ENCODE assay signal across 18 cellular contexts in the genomic region with DNA sequence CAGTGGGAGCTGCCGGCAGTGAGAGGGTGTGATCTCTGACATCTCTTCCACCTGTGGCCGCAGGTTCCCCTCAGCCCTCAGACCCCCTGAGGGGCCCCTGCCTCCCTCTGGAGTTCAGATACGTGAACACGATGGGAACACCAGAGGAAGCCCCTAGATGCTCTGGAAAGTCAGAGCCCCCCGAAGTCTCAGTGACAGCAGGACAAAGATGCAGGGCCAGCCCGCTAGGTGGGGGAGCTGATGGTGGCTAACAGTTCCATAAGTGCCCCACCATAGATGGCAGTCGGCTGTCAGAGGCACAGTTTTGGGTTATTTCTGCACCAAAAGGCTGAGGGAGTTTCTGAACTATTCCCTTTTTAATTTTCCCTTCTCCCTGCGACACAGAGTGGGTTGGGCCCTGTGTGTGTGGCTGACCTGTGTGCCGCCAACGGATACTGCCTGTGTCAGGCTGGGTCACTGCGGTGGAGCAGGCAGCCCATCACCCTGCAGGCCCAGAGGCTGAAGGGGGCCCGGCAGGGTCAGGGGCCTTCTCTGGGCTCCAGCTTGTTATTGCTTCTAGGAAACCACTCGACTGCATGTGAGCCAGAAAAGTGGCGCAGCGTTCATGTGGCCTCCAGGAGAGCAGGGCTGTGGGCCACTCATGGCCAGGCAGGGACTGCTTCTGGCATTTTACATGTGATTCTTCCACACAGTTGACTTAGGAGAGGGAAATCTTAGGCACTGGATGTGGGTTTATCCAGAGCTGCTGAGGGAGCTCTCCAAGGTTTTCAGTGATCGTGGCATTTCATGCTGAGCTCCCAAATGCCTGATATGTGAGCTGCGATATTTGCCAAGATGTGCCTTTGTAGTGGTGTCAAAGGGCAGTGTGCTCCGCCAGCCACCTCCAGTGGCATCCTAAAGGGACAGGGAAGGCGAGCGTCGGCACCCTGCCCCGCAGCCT.
DNase-seq lines count a peak whose midpoint lies in the region; ATAC-seq and TF ChIP-seq lines count a peak whose summit lies in the region.
"Had no signal": no experiment of that assay in that cellular context is flagged by ENCODE, and none has a peak within 500 bp of the region (broad histone marks: within the 10 kb centered on the region; RNA-seq: fewer than 3 reads in every experiment).

No MANE protein-coding gene starts in this region.

- no peak for ATAC-seq in RWPE2 (ENCODE audit: low read depth)
- ATAC-seq in stimulated activated naive CD8-positive, alpha-beta T cell treated with anti-CD3 and anti-CD28 coated beads, Interleukin-15, Interleukin-2, amounts not matched to agents 100 U/mL and 50 U/mL, for 24 hours: no peak
- ATAC-seq in GM21381 (IDR thresholded peaks at IDR 0.05; ENCODE audit: unreplicated experiment): no peak

- H3K56ac ChIP-seq in H9 (ENCODE audit: insufficient read length, low read depth, low read length): no peak overlapping the region

- peaks cover 12% of the 10 kb centered on the region in 2 experiments; a peak in 4 of 5 replicates for H3K9me3 Mint-ChIP-seq in H9

- no peaks in the 10 kb centered on the region for H3K36me3 ChIP-seq in RWPE2 (ENCODE audit: low read depth)
- H3K36me3 ChIP-seq in sigmoid colon: no peaks in the 10 kb centered on the region
- no peaks in the 10 kb centered on the region for H3K36me3 ChIP-seq in prostate gland
- H3K36me3 ChIP-seq: HAP-1 had no signal

- DNase-seq in H9 (peak; percentile 15), RWPE2 (ENCODE audit: low spot score) (peak; percentile 12), ecto neural progenitor cell (ENCODE audit: low spot score) (peak; percentile 24), sigmoid colon (peak; percentile 26), prostate gland (ENCODE audit: low spot score) (no peak), COLO668 (lab: John Stamatoyannopoulos, UW; ENCODE audit: unreplicated experiment) (no peak)
- no peak for DNase-seq in stimulated activated naive CD8-positive, alpha-beta T cell treated with anti-CD3 and anti-CD28 coated beads, Interleukin-15, Interleukin-2, amounts not matched to agents 100 U/mL and 50 U/mL, for 24 hours
- DNase-seq: CD8-positive, alpha-beta memory T cell; NCI-H1105 treated with DMSO at 0.1 percent for 48 hours; NCI-H1694 treated with DMSO at 0.1 percent for 48 hours; NCI-H2107; NCI-H510A; NCI-H748 treated with DMSO at 0.1 percent for 48 hours; SHP77 had no signal

- peaks cover 0 to 2% (median 0%) of the 10 kb centered on the region in 3 experiments; a peak in 3 of 7 replicates for H3K36me3 Mint-ChIP-seq in H9 (ENCODE audit: insufficient read depth in 1 of 3, low read depth in 3 of 3)

- no peaks in the 10 kb centered on the region for H3K9me3 ChIP-seq in H9 (ENCODE audit: control insufficient read depth, low read depth, low read length)
- H3K9me3 ChIP-seq in RWPE2 (ENCODE audit: severe bottlenecking): no peaks in the 10 kb centered on the region
- H3K9me3 ChIP-seq in sigmoid colon: peaks cover 0 to 2% (median 0%) of the 10 kb centered on the region in 4 donors
- H3K9me3 ChIP-seq in prostate gland: no peaks in the 10 kb centered on the region
- H3K9me3 ChIP-seq: HAP-1 had no signal

- H3K4me3 ChIP-seq in RWPE2 (ENCODE audit: severe bottlenecking) (no peak overlapping the region), sigmoid colon (no peak overlapping the region), prostate gland (no peak overlapping the region)
- H3K4me3 ChIP-seq: BLaER1 treated with 17β-estradiol and CSF1 and Interleukin-3, amounts not matched to agents 10 nM and 100 nM; HAP-1; SK-N-MC had no signal

- no CpG with 5 or more reads among the region's 22 CpGs for WGBS in H9 (ENCODE audit: extremely low coverage, insufficient read length, low lambda C conversion rate)
- 92 to 95% methylated on average over 22 of the region's 22 CpGs for WGBS in sigmoid colon, 2 donors
- 96% methylated on average over 22 of the region's 22 CpGs for WGBS in prostate gland

- TF ChIP-seq POLR2A in sigmoid colon (IDR thresholded peaks at IDR 0.05) (no peak), prostate gland (IDR thresholded peaks at IDR 0.05) (no peak)

- peaks cover 5 to 11% of the 10 kb centered on the region in 2 experiments for H3K4me1 Mint-ChIP-seq in H9

- H3K23ac ChIP-seq in H9 (ENCODE audit: insufficient read length, low read depth, low read length): no peak overlapping the region

- no peak overlapping the region for H2BK20ac ChIP-seq in H9 (ENCODE audit: low read depth, low read length, poor library complexity, severe bottlenecking)

- H3T11ph ChIP-seq in H9 (ENCODE audit: low read length): no peak overlapping the region

- intact Hi-C loops in sigmoid colon (cut with DNase I) (no loop called here), prostate gland (cut with DNase I) (no loop called here)

- no peak overlapping the region for H4K91ac ChIP-seq in H9 (ENCODE audit: insufficient read length, low read depth, low read length)

- H3K79me2 ChIP-seq in H9 (ENCODE audit: insufficient read depth, low read length): no peaks in the 10 kb centered on the region

- H3K18ac ChIP-seq in H9 (ENCODE audit: insufficient read length, low read depth, low read length): no peak overlapping the region

- no peak overlapping the region for H4K5ac ChIP-seq in H9 (ENCODE audit: insufficient read length, low read depth, low read length)

- no peak overlapping the region for H3K27ac Mint-ChIP-seq in H9
- H3K27ac Mint-ChIP-seq: CD8-positive, alpha-beta memory T cell had no signal

- no peak overlapping the region for H2AFZ ChIP-seq in H9 (ENCODE audit: low read length)

- no peaks in the 10 kb centered on the region for H3K79me1 ChIP-seq in H9 (ENCODE audit: insufficient read depth, low read depth, low read length, poor library complexity, severe bottlenecking)

- no peak overlapping the region for H2BK12ac ChIP-seq in H9 (ENCODE audit: insufficient read length, low read depth, low read length)

- no peak overlapping the region for H2AK5ac ChIP-seq in H9 (ENCODE audit: insufficient read length, low read length)

- H3K4me3 Mint-ChIP-seq in H9: no peak overlapping the region

- TF ChIP-seq CTCF in H9 (conservative IDR thresholded peaks at IDR 0.05) (no peak), RWPE2 (IDR thresholded peaks at IDR 0.05; ENCODE audit: poor library complexity, severe bottlenecking) (no peak), sigmoid colon (IDR thresholded peaks at IDR 0.05) (no peak), prostate gland (IDR thresholded peaks at IDR 0.05) (no peak)

- H3K27ac ChIP-seq in H9 (ENCODE audit: insufficient read length, low read depth, low read length) (no peak overlapping the region), RWPE2 (ENCODE audit: poor library complexity, severe bottlenecking) (no peak overlapping the region), sigmoid colon (no peak overlapping the region), prostate gland (no peak overlapping the region)
- H3K27ac ChIP-seq: BLaER1 treated with 17β-estradiol and CSF1 and Interleukin-3, amounts not matched to agents 10 nM and 100 nM; SK-N-MC had no signal

- H3K14ac ChIP-seq in H9 (ENCODE audit: insufficient read depth, low read length): no peak overlapping the region

- no peak overlapping the region for H2BK15ac ChIP-seq in H9 (ENCODE audit: low read depth, low read length)

- H3K4ac ChIP-seq in H9 (ENCODE audit: low read depth, low read length): no peak overlapping the region

- H3K27me3 ChIP-seq in H9 (ENCODE audit: insufficient read depth, low read length) (no peaks in the 10 kb centered on the region), RWPE2 (ENCODE audit: insufficient read depth, poor library complexity, severe bottlenecking) (no peaks in the 10 kb centered on the region), sigmoid colon (no peaks in the 10 kb centered on the region), prostate gland (replicated peaks; ENCODE audit: insufficient read depth) (no peaks in the 10 kb centered on the region)
- H3K27me3 ChIP-seq: BLaER1 treated with 17β-estradiol and CSF1 and Interleukin-3, amounts not matched to agents 10 nM and 100 nM had no signal

- H3K27me3 Mint-ChIP-seq in H9 (ENCODE audit: low read depth): no peaks in the 10 kb centered on the region; the same call in 1 of the 2 replicates
- H3K27me3 Mint-ChIP-seq: CD8-positive, alpha-beta memory T cell had no signal

- no peaks in the 10 kb centered on the region for H3K23me2 ChIP-seq in H9 (ENCODE audit: insufficient read length, low read depth, low read length, poor library complexity, severe bottlenecking)

- H3K4me1 ChIP-seq in H9 (ENCODE audit: insufficient read depth, low read length) (peaks cover 1% of the 10 kb centered on the region; the same call in 1 of the 2 replicates), RWPE2 (ENCODE audit: insufficient read depth, poor library complexity, severe bottlenecking) (peaks cover 5% of the 10 kb centered on the region), sigmoid colon (peaks cover 0 to 34% (median 30%) of the 10 kb centered on the region in 4 donors), prostate gland (replicated peaks) (peaks cover 3% of the 10 kb centered on the region)
- H3K4me1 ChIP-seq: HAP-1 had no signal

- H2BK120ac ChIP-seq in H9 (ENCODE audit: low read depth, low read length, poor library complexity, severe bottlenecking): no peak overlapping the region

- H4K20me1 ChIP-seq in H9 (ENCODE audit: control insufficient read depth, insufficient read depth, insufficient read length): no peaks in the 10 kb centered on the region

- TF ChIP-seq EP300 in sigmoid colon (IDR thresholded peaks at IDR 0.05): no peak

- H3K9ac ChIP-seq in H9 (ENCODE audit: extremely low read depth, insufficient read length, low read length): no peak overlapping the region
- H3K9ac ChIP-seq: BLaER1 treated with 17β-estradiol and CSF1 and Interleukin-3, amounts not matched to agents 10 nM and 100 nM had no signal

- no peak overlapping the region for H2BK5ac ChIP-seq in H9 (ENCODE audit: insufficient read length, low read length)

- no peak overlapping the region for H3K4me2 ChIP-seq in H9 (ENCODE audit: insufficient read depth, insufficient read length, low read length)

- H4K8ac ChIP-seq in H9 (replicated peaks; ENCODE audit: insufficient read length, low read depth, low read length): no peak overlapping the region

Comparison
In these comparisons a context has a peak if more than half of its experiments do, and no peak if none do; other contexts are left out.
1. DNase-seq: peak in H9 (single experiment), RWPE2 (single experiment), ecto neural progenitor cell (single experiment) and sigmoid colon (single experiment); none in stimulated activated naive CD8-positive, alpha-beta T cell treated with anti-CD3 and anti-CD28 coated beads, Interleukin-15, Interleukin-2, amounts not matched to agents 100 U/mL and 50 U/mL, for 24 hours (single experiment), prostate gland (single experiment) and COLO668 (single experiment).